ENCODE assay signal across 8 cellular contexts in genomic region chr12:32051511-32052299, GRCh38. TPM values are rescaled to one million over a fixed set of nuclear protein-coding genes. Genes with fewer than 3 reads are reported as not detected.
A peak's percentile ranks its signal among the peaks of the same experiment; 100 is the strongest.
DNase-seq lines count a peak whose midpoint lies in the region; ATAC-seq and TF ChIP-seq lines count a peak whose summit lies in the region.

No MANE protein-coding gene starts in this region.

- H3K27ac ChIP-seq in mesodermal cell (ENCODE audit: low read depth, low read length, severe bottlenecking): peak overlapping the region; percentile 89

- no peaks in the 10 kb centered on the region for H3K27me3 ChIP-seq in BJ (ENCODE audit: control insufficient read depth, insufficient read depth, low read length)

- H3K4me3 ChIP-seq in BJ (ENCODE audit: low read depth, low read length): no peak overlapping the region
- H3K4me3 ChIP-seq in mesodermal cell (ENCODE audit: extremely low read depth, insufficient read depth, low read length, poor library complexity, severe bottlenecking): no peak overlapping the region

- H3K9me3 ChIP-seq in mesodermal cell (ENCODE audit: control insufficient read depth, low read length): peaks cover 29% of the 10 kb centered on the region

- in situ Hi-C loops in KBM-7 (cut with MboI; ENCODE audit: low pct_unique_long_range_greater_than_20kb, low sequenced_read_pairs): no loop called here

- H3K36me3 ChIP-seq in BJ (ENCODE audit: control insufficient read depth, insufficient read depth, low read length): no peaks in the 10 kb centered on the region
- no peaks in the 10 kb centered on the region for H3K36me3 ChIP-seq in mesodermal cell (ENCODE audit: control insufficient read depth, insufficient read depth, low read length)

- ATAC-seq in GM21367 (IDR thresholded peaks at IDR 0.05; ENCODE audit: unreplicated experiment): no peak
- ATAC-seq in GM21576 (IDR thresholded peaks at IDR 0.05; ENCODE audit: unreplicated experiment): no peak

- intact Hi-C loops in posterior vena cava (cut with DNase I): no loop called here

- CTCF ChIA-PET in BJ (lab: Yijun Ruan, JAX): interaction anchor here (0.9 to 2.8 kb wide), 3 partner anchors 9 to 404 kb away, joined by 3 to 9 read pairs (median 5); no protein-coding TSS in a partner anchor

- peak; percentile 87 for DNase-seq in BJ (ENCODE audit: low read depth)
- peak; percentile 61 for DNase-seq in KBM-7
- DNase-seq in amniotic stem cell (lab: John Stamatoyannopoulos, UW): peak; percentile 87
- no peak for DNase-seq in posterior vena cava (ENCODE audit: low spot score)
- no peak for DNase-seq in NCI-H1417 treated with DMSO at 0.1 percent for 48 hours (lab: John Stamatoyannopoulos, UW)

- peaks cover 6% of the 10 kb centered on the region for H3K4me1 ChIP-seq in mesodermal cell (ENCODE audit: control insufficient read depth, insufficient read depth, low read length, poor library complexity, severe bottlenecking)

- POLR2A ChIA-PET in BJ (lab: Charles Lee): no interaction called here

- TF ChIP-seq CTCF in BJ (IDR thresholded peaks at IDR 0.05; ENCODE audit: insufficient read depth, low read depth, low read length): no peak

- WGBS in mesodermal cell (ENCODE audit: insufficient coverage in 2 of 2), 2 experiments: 49 to 71% methylated on average over 4 to 5 of the region's 7 CpGs

RNA-seq across cellular contexts. Expression of gene BICD1, which starts 54.9 kb away (rescaled TPM):
- 7.9 and 8.6 TPM in 2 replicates for polyA plus RNA-seq in BJ (2011; rRNA removed)
- 20.8 and 21.8 TPM in 2 replicates for polyA minus RNA-seq in BJ (2011; rRNA and poly(A)+ RNA removed)
- polyA plus RNA-seq in mesodermal cell (2013, experiment 1 of 2): 29.6 TPM
- polyA plus RNA-seq in mesodermal cell (2013, experiment 2 of 2): 33.5 TPM
- 10 to 100 TPM; 24.1 to 34.6 TPM for total RNA-seq in posterior vena cava

Comparison
In these comparisons a context has a peak if more than half of its experiments do, and no peak if none do; other contexts are left out.
1. DNase-seq: peak in BJ (single experiment), KBM-7 (single experiment) and amniotic stem cell (single experiment); none in posterior vena cava (single experiment) and NCI-H1417 treated with DMSO at 0.1 percent for 48 hours (single experiment).